In the genomic region with DNA sequence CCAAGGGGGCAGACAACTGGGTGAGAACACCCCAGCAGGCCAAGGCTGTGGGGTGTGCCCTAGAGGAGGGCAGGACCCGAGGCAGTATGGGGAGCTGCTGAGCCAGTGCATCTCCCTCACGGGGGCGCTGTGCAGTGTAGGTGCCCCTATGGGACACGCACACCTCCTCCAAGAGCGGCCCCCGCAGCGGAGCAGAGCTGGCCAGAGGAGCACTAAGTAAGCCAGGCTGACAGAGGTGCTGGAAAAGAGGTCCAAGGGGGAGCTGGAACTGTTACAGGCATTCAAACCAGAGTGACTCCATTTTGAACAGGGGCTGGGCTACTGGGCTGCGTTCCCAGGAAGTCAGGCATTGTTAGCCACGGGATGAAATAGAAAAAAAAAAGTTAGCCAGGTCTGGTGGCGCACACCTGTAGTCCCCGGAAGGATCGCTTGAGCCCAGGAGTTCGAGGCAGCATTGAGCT, we compare ENCODE assay signal across 8 cellular contexts. TPM values are rescaled to one million over a fixed set of nuclear protein-coding genes. Genes with fewer than 3 reads are reported as not detected.
DNase-seq lines count a peak whose midpoint lies in the region; ATAC-seq, FAIRE-seq and TF ChIP-seq lines count a peak whose summit lies in the region.

No MANE protein-coding gene starts in this region.

- POLR2A ChIA-PET in activated B cell treated with CpG ODN at 0.5 μM for 24 hours (lab: Charles Lee): interaction anchor here (0.6 to 3.1 kb wide), 13 partner anchors 39 to 472 kb away, joined by 3 to 26 read pairs (median 4); partner anchors contain the start of genes CSF2RB, IFT27, KCTD17 and NCF4

- WGBS in HUES64: 76% methylated on average over 13 of the region's 13 CpGs
- WGBS in lung, 2 donors: 17 to 25% methylated on average over 13 of the region's 13 CpGs

- intact Hi-C loops in activated B cell treated with CpG ODN at 0.5 μM for 24 hours (cut with micrococcal nuclease): loop anchor here (1.0 to 10.0 kb wide), 3 partner anchors 53 to 221 kb away; no protein-coding TSS in a partner anchor

- 0 out of 2 replicates have a peak, but pooled peaks cover 4% of the 10 kb centered on the region for H3K4me1 ChIP-seq in HUES64 (ENCODE audit: insufficient read depth, low read length)
- H3K4me1 ChIP-seq in lung (ENCODE audit: control insufficient read depth in 2 of 2, insufficient read depth in 2 of 2, low read length in 2 of 2): no peaks in the 10 kb centered on the region

- H3K4me3 ChIP-seq in HUES64 (ENCODE audit: low read length) (peak overlapping the region; percentile 45), bronchial epithelial cell (ENCODE audit: low read depth, low read length) (peak overlapping the region; percentile 4), lung (no peak overlapping the region)

- H3K27me3 ChIP-seq in HUES64 (ENCODE audit: insufficient read depth, low read length) (peaks cover 3% of the 10 kb centered on the region; the same call in 1 of the 2 replicates), bronchial epithelial cell (ENCODE audit: control insufficient read depth, insufficient read depth, low read length) (peaks cover 2% of the 10 kb centered on the region), lung (ENCODE audit: control insufficient read depth, insufficient read depth) (no peaks in the 10 kb centered on the region)

- ATAC-seq in activated B cell treated with CpG ODN at 0.5 μM for 24 hours (ENCODE audit: low read depth) (peak; percentile 92), lung (ENCODE audit: insufficient read depth, low FRiP score) (peak; percentile 42), GM18873 (IDR thresholded peaks at IDR 0.05; ENCODE audit: low FRiP score, unreplicated experiment) (no peak)

- no peaks in the 10 kb centered on the region for H3K36me3 Mint-ChIP-seq in activated B cell treated with CpG ODN at 0.5 μM for 24 hours (ENCODE audit: low read depth)

- H3K9me3 ChIP-seq in HUES64 (ENCODE audit: insufficient read depth, low read depth, low read length) (no peaks in the 10 kb centered on the region), lung (ENCODE audit: control insufficient read depth in 2 of 2, insufficient read depth in 1 of 2, low read length in 1 of 2) (no peaks in the 10 kb centered on the region)

- in situ Hi-C loops in ACHN (cut with HindIII; ENCODE audit: low pct_ligation_motif_present, low pct_unique_long_range_greater_than_20kb, low sequenced_read_pairs): no loop called here

- DNase-seq in activated B cell treated with CpG ODN at 0.5 μM for 24 hours: peak; percentile 71
- DNase-seq in bronchial epithelial cell (ENCODE audit: low read depth): peak; percentile 8
- DNase-seq in lung (ENCODE audit: low spot score): peak; percentile 47
- peak; percentile 60 to 74 (median 73) for DNase-seq in stimulated activated CD4-positive, alpha-beta T cell treated with anti-CD3 and anti-CD28 coated beads, TNF-alpha, amount 100 ng/mL, for 48 hours (ENCODE audit: low read depth in 3 of 3)
- no peak for DNase-seq in ACHN

- no peaks in the 10 kb centered on the region for H3K9me3 Mint-ChIP-seq in activated B cell treated with CpG ODN at 0.5 μM for 24 hours

- H3K27ac ChIP-seq in HUES64 (ENCODE audit: low read depth, low read length): no peak overlapping the region
- no peak overlapping the region for H3K27ac ChIP-seq in lung (ENCODE audit: low read depth in 1 of 2, low read length in 1 of 2)

- H3K36me3 ChIP-seq in HUES64 (ENCODE audit: insufficient read depth, low read length) (no peaks in the 10 kb centered on the region), bronchial epithelial cell (ENCODE audit: control insufficient read depth, insufficient read depth, low read length) (no peaks in the 10 kb centered on the region), lung (ENCODE audit: control insufficient read depth in 2 of 2, insufficient read depth in 2 of 2, low read length in 2 of 2) (no peaks in the 10 kb centered on the region)

- H3K4me3 Mint-ChIP-seq in activated B cell treated with CpG ODN at 0.5 μM for 24 hours: peak overlapping the region; percentile 90

- peaks cover 12% of the 10 kb centered on the region for H3K4me1 Mint-ChIP-seq in activated B cell treated with CpG ODN at 0.5 μM for 24 hours

- no peak for FAIRE-seq in bronchial epithelial cell (lab: Jason Lieb, UNC)

- no peak overlapping the region for H3K9ac ChIP-seq in HUES64 (ENCODE audit: low read depth, low read length)

- H3K27me3 Mint-ChIP-seq in activated B cell treated with CpG ODN at 0.5 μM for 24 hours: peaks cover 8% of the 10 kb centered on the region

- peak; percentile 81 for TF ChIP-seq CTCF in GM12872 (IDR thresholded peaks at IDR 0.05; ENCODE audit: insufficient read depth, low read depth, low read length)
- no peak for TF ChIP-seq CTCF in activated B cell treated with CpG ODN at 0.5 μM for 24 hours (IDR thresholded peaks at IDR 0.05)
- peak; percentile 52 for TF ChIP-seq CTCF in bronchial epithelial cell (IDR thresholded peaks at IDR 0.05; ENCODE audit: insufficient read depth, low read length, severe bottlenecking)
- TF ChIP-seq CTCF in lung (IDR thresholded peaks at IDR 0.05; ENCODE audit: control extremely low read depth, extremely low read depth): no peak

- peak overlapping the region; percentile 93 for H3K27ac Mint-ChIP-seq in activated B cell treated with CpG ODN at 0.5 μM for 24 hours

- CTCF ChIA-PET in activated B cell treated with CpG ODN at 0.5 μM for 24 hours (lab: Charles Lee): interaction anchor here (1.1 to 7.0 kb wide), 18 partner anchors 9 to 466 kb away, joined by 3 to 120 read pairs (median 6); partner anchors contain the start of genes CSF2RB, IFT27 and NCF4

RNA-seq across cellular contexts. Expression of gene TST, which starts 41.8 kb away (rescaled TPM):
- 23.8 TPM for polyA plus RNA-seq in HUES64 (2013, experiment 1 of 2)
- 26.7 TPM for polyA plus RNA-seq in HUES64 (2013, experiment 2 of 2)
- 7.2 TPM in 2 replicates for total RNA-seq in activated B cell treated with CpG ODN at 0.5 μM for 24 hours
- 45.8 and 102 TPM in 2 replicates for total RNA-seq in bronchial epithelial cell
- 10 to 100 TPM; 30.2 to 63.7 TPM for total RNA-seq in lung
- 100 to 1,000 TPM in 1 of 2 donors, 10 to 100 TPM in 1; 49.8 to 107 TPM for polyA plus RNA-seq in lung

RNA-seq across cellular contexts. Expression of gene MPST, which starts 42.1 kb away (rescaled TPM):
- 62.1 TPM for polyA plus RNA-seq in HUES64 (2013, experiment 1 of 2)
- 64.7 TPM for polyA plus RNA-seq in HUES64 (2013, experiment 2 of 2)
- 15.6 and 17.7 TPM in 2 replicates for total RNA-seq in activated B cell treated with CpG ODN at 0.5 μM for 24 hours
- 96.3 and 121 TPM in 2 replicates for total RNA-seq in bronchial epithelial cell
- total RNA-seq in lung: 10 to 100 TPM; 59.2 to 72.6 TPM
- 100 to 1,000 TPM in 1 of 2 donors, 10 to 100 TPM in 1; 70.7 to 247 TPM for polyA plus RNA-seq in lung

Comparison
In these comparisons a context has a peak if more than half of its experiments do, and no peak if none do; other contexts are left out.
1. CTCF ChIP-seq: peak in GM12872 (single experiment) and bronchial epithelial cell (single experiment); none in activated B cell treated with CpG ODN at 0.5 μM for 24 hours (single experiment) and lung (single experiment).